In genomic region chr2:101124684-101125366, GRCh38 we compare ENCODE assay signal across 8 cellular contexts. TPM values are rescaled to one million over a fixed set of nuclear protein-coding genes. Genes with fewer than 3 reads are reported as not detected.
DNase-seq lines count a peak whose midpoint lies in the region; ATAC-seq and TF ChIP-seq lines count a peak whose summit lies in the region.

No MANE protein-coding gene starts in this region.

- TF ChIP-seq CTCF in mammary epithelial cell (conservative IDR thresholded peaks at IDR 0.05 in 1 of 2, IDR thresholded peaks at IDR 0.05 in 1 of 2; ENCODE audit: extremely low read depth in 1 of 2, insufficient read depth in 1 of 2, low read depth in 1 of 2, low read length in 2 of 2) (no peak), WERI-Rb-1 (IDR thresholded peaks at IDR 0.05; ENCODE audit: low read depth, low read length) (no peak)

- ATAC-seq in HG03565 (IDR thresholded peaks at IDR 0.05; ENCODE audit: unreplicated experiment): no peak

- in situ Hi-C loops in mammary epithelial cell (cut with MboI; ENCODE audit: low sequenced_read_pairs in 2 of 2): no loop called here

- no peaks in the 10 kb centered on the region for H4K20me1 ChIP-seq in mammary epithelial cell (ENCODE audit: insufficient read depth, low read length)

- peak overlapping the region; percentile 56 for H3K4me2 ChIP-seq in mammary epithelial cell (ENCODE audit: insufficient read depth, low read depth, low read length)

- 0% methylated on average over 6 of the region's 7 CpGs for WGBS in mammary epithelial cell (ENCODE audit: low coverage, missing lambda C conversion rate)

- intact Hi-C loops in mammary epithelial cell (cut with micrococcal nuclease): loop anchor here (1.0 to 5.0 kb wide), 4 partner anchors 12 to 78 kb away; no protein-coding TSS in a partner anchor

- peaks cover 66% of the 10 kb centered on the region for H3K4me1 ChIP-seq in mammary epithelial cell (ENCODE audit: insufficient read depth, low read length)

- dilution Hi-C loops in mammary epithelial cell (cut with HindIII; ENCODE audit: low sequenced_read_pairs): loop anchor here (5.0 kb wide), 1 partner anchor 58 kb away; no protein-coding TSS in a partner anchor

- DNase-seq in HK-2 (ENCODE audit: unreplicated experiment): peak; percentile 36
- peak; percentile 95 for DNase-seq in mammary epithelial cell
- DNase-seq in kidney glomerular epithelial cell (lab: John Stamatoyannopoulos, UW): peak; percentile 80
- DNase-seq in stromal cell of bone marrow (ENCODE audit: low read depth): peak; percentile 63
- DNase-seq in iPS-NIHi7 (ENCODE audit: extremely low spot score): no peak
- DNase-seq in activated CD8-positive, alpha-beta memory T cell treated with anti-CD3 and anti-CD28 coated beads, Interleukin-2, amount 50 U/mL, for 48 hours: no peak
- DNase-seq in WERI-Rb-1: no peak

- H3K9me3 ChIP-seq in mammary epithelial cell (replicated peaks; ENCODE audit: insufficient read depth, low read length): no peaks in the 10 kb centered on the region
- H3K9me3 ChIP-seq in WERI-Rb-1 (ENCODE audit: severe bottlenecking): no peaks in the 10 kb centered on the region

- H2AFZ ChIP-seq in mammary epithelial cell (ENCODE audit: low read depth, low read length): peak overlapping the region; percentile 15

- H3K36me3 ChIP-seq in mammary epithelial cell (ENCODE audit: insufficient read depth, low read length) (no peaks in the 10 kb centered on the region), WERI-Rb-1 (peaks cover 11% of the 10 kb centered on the region)

- BruUV-seq in mammary epithelial cell (replicated peaks; lab: Mats Ljungman, UMichigan): TSS peak; percentile 38

- CTCF ChIA-PET in mammary epithelial cell (lab: Charles Lee; ENCODE audit: low non-redundant PET): interaction anchor here (0.6 kb wide), 1 partner anchor 81 kb away, joined by 4 read pairs; no protein-coding TSS in a partner anchor

- peak overlapping the region; percentile 54 for H3K9ac ChIP-seq in mammary epithelial cell (ENCODE audit: insufficient read depth, low read length)

- peaks cover 69% of the 10 kb centered on the region for H3K79me2 ChIP-seq in mammary epithelial cell (ENCODE audit: insufficient read depth, low read length)

- H3K27me3 ChIP-seq in mammary epithelial cell (ENCODE audit: insufficient read depth, low read length) (no peaks in the 10 kb centered on the region), WERI-Rb-1 (ENCODE audit: insufficient read depth, low read depth, severe bottlenecking) (no peaks in the 10 kb centered on the region)

- H3K4me3 ChIP-seq in mammary epithelial cell (replicated peaks in 1 of 3; ENCODE audit: insufficient read depth in 1 of 3, low read depth in 2 of 3, low read length in 3 of 3): peak overlapping the region in 2 of 3 experiments; percentile 10 to 16
- H3K4me3 ChIP-seq in WERI-Rb-1 (ENCODE audit: low read depth, low read length): no peak overlapping the region

- H3K27ac ChIP-seq in mammary epithelial cell (ENCODE audit: insufficient read depth, low read depth, low read length) (peak overlapping the region; percentile 89), WERI-Rb-1 (no peak overlapping the region)

RNA-seq across cellular contexts. Expression of gene TBC1D8, which starts 26.4 kb away (rescaled TPM):
- 10 to 100 TPM in 1 of 2 donors, 1 to 10 TPM in 1; 9.0 to 19.2 TPM for total RNA-seq in mammary epithelial cell
- 13.2 TPM for polyA plus RNA-seq in mammary epithelial cell
- 28.4 TPM for polyA minus RNA-seq in mammary epithelial cell

Comparison
In these comparisons a context has a peak if more than half of its experiments do, and no peak if none do; other contexts are left out.
1. DNase-seq: peak in HK-2 (single experiment), mammary epithelial cell (single experiment), kidney glomerular epithelial cell (single experiment) and stromal cell of bone marrow (single experiment); none in iPS-NIHi7 (single experiment), activated CD8-positive, alpha-beta memory T cell treated with anti-CD3 and anti-CD28 coated beads, Interleukin-2, amount 50 U/mL, for 48 hours (single experiment) and WERI-Rb-1 (single experiment).